In the genomic region with DNA sequence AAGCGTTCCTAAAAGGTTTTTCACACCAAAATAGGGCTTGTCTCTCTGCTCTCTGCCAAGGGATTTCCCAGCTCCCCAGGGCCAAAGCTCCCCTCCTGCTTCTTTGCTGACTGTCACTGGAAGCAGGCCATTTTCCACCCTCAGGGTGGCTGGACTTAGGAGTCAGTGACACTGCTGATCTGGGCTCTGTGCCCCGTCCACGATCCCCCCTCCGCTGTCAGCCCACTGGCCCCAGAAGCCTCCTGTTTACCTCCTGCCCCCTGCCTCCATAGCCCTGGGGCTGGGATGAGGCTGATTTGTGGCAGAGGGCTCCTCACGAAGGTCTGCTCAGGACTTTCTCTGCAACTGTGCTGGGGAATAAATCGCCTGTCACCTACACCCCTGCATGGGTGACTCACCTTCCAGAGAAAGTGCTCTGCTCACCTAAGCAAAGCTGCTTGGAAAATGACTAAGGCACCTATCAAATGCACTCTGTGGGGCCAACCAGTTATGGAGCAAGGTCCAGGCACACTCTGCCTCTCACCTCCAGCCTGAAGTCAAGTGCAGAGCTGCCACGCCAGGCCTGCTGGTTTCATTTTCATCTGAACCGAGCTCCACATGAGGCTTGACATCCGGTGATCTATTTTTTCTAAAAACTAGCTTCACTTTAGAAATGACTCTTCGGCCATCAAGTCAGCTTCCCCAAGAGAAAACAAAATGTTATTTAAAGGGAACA, we compare ENCODE assay signal across 8 cellular contexts. TPM values are rescaled to one million over a fixed set of nuclear protein-coding genes. Genes with fewer than 3 reads are reported as not detected.
A peak's percentile ranks its signal among the peaks of the same experiment; 100 is the strongest.
DNase-seq lines count a peak whose midpoint lies in the region; ATAC-seq, FAIRE-seq and TF ChIP-seq lines count a peak whose summit lies in the region.

No MANE protein-coding gene starts in this region.

- intact Hi-C loops in esophagus squamous epithelium (cut with DNase I) (no loop called here), vagina (cut with DNase I) (loop anchor here (10.0 kb wide), 1 partner anchor 167 kb away; a partner anchor contains a TSS)

- no peaks in the 10 kb centered on the region for H3K9me3 ChIP-seq in MG63
- H3K9me3 ChIP-seq in esophagus squamous epithelium = no peaks in the 10 kb centered on the region
- no peaks in the 10 kb centered on the region for H3K9me3 ChIP-seq in vagina

- peak overlapping the region; percentile 3 for H3K4me3 ChIP-seq in MG63
- peak overlapping the region in 3 of 4 donors; percentile 28 to 55 (median 29) for H3K4me3 ChIP-seq in esophagus squamous epithelium
- H3K4me3 ChIP-seq in vagina = peak overlapping the region; percentile 16 to 31

- no peaks in the 10 kb centered on the region for H3K27me3 ChIP-seq in MG63
- no peaks in the 10 kb centered on the region for H3K27me3 ChIP-seq in esophagus squamous epithelium
- H3K27me3 ChIP-seq in vagina = no peaks in the 10 kb centered on the region

- FAIRE-seq in GM18507 (lab: Jason Lieb, UNC) = peak; percentile 98

- H3K27ac ChIP-seq in esophagus squamous epithelium (peak overlapping the region; percentile 90 to 100 (median 99)), vagina (peak overlapping the region; percentile 95)

- peak in 2 of 4 donors; percentile 24 to 59 for TF ChIP-seq POLR2A in esophagus squamous epithelium (IDR thresholded peaks at IDR 0.05)
- TF ChIP-seq POLR2A in vagina (IDR thresholded peaks at IDR 0.05) = no peak

- no peak for ATAC-seq in HG02588 (IDR thresholded peaks at IDR 0.05; ENCODE audit: unreplicated experiment)

- H3K36me3 ChIP-seq in MG63 = peaks cover 75% of the 10 kb centered on the region
- peaks cover 0 to 16% (median 0%) of the 10 kb centered on the region in 3 donors for H3K36me3 ChIP-seq in esophagus squamous epithelium
- H3K36me3 ChIP-seq in vagina = no peaks in the 10 kb centered on the region

- WGBS in esophagus squamous epithelium, 2 donors = 2 to 15% methylated on average over 6 to 8 of the region's 10 CpGs

- peaks cover 62 to 95% (median 88%) of the 10 kb centered on the region in 3 donors for H3K4me1 ChIP-seq in esophagus squamous epithelium
- peaks cover 87% of the 10 kb centered on the region for H3K4me1 ChIP-seq in vagina

- no peak for TF ChIP-seq CTCF in esophagus squamous epithelium (IDR thresholded peaks at IDR 0.05)
- TF ChIP-seq CTCF in vagina (IDR thresholded peaks at IDR 0.05) = no peak

- no peak for DNase-seq in GM18507 (ENCODE audit: extremely low spot score, insufficient read length, low read depth)
- DNase-seq in MG63 = peak; percentile 69
- peak; percentile 45 for DNase-seq in activated CD8-positive, alpha-beta memory T cell treated with anti-CD3 and anti-CD28 coated beads, Interleukin-2, amount 50 U/mL, for 1 hour (ENCODE audit: extremely low read depth)
- DNase-seq in esophagus squamous epithelium (lab: John Stamatoyannopoulos, UW) = no peak
- DNase-seq in renal cortical epithelial cell (ENCODE audit: low read depth) = peak; percentile 97
- no peak for DNase-seq in vagina (ENCODE audit: extremely low spot score in 2 of 2)
- no peak for DNase-seq in anterior cingulate cortex (lab: John Stamatoyannopoulos, UW)

RNA-seq across cellular contexts. Expression of a gene that starts 4.9 kb away (rescaled TPM):
- total RNA-seq in MG63 (2014; rRNA removed; shearing (Covaris generic); ENCODE audit: low replicate concordance) = 13.4 and 18.7 TPM in 2 replicates
- total RNA-seq in esophagus squamous epithelium (10 to 100 TPM in 1 of 4 donors, 1 to 10 TPM in 3; 3.7 to 14.7 (median 6.7) TPM), renal cortical epithelial cell (3.1 and 9.9 TPM in 2 replicates), vagina (9.8 TPM)

RNA-seq across cellular contexts. Expression of a gene that starts 50.0 kb away (rescaled TPM):
- not detected in 2 replicates for total RNA-seq in MG63 (2014; rRNA removed; shearing (Covaris generic); ENCODE audit: low replicate concordance)
- total RNA-seq in esophagus squamous epithelium (not detected), renal cortical epithelial cell (0.10 TPM in 1 of 2 replicates, not detected in the other), vagina (not detected)

Comparison
In these comparisons a context has a peak if more than half of its experiments do, and no peak if none do; other contexts are left out.
1. DNase-seq: peak in MG63 (single experiment), activated CD8-positive, alpha-beta memory T cell treated with anti-CD3 and anti-CD28 coated beads, Interleukin-2, amount 50 U/mL, for 1 hour (single experiment) and renal cortical epithelial cell (single experiment); none in GM18507 (single experiment), esophagus squamous epithelium (single experiment), vagina (0 of 2) and anterior cingulate cortex (0 of 58).
2. Peak in every context shown above with its lines, with median percentiles within 50 percentile points of each other: H3K4me3 ChIP-seq.